8 cellular contexts compared by ENCODE assay signal in the genomic region with DNA sequence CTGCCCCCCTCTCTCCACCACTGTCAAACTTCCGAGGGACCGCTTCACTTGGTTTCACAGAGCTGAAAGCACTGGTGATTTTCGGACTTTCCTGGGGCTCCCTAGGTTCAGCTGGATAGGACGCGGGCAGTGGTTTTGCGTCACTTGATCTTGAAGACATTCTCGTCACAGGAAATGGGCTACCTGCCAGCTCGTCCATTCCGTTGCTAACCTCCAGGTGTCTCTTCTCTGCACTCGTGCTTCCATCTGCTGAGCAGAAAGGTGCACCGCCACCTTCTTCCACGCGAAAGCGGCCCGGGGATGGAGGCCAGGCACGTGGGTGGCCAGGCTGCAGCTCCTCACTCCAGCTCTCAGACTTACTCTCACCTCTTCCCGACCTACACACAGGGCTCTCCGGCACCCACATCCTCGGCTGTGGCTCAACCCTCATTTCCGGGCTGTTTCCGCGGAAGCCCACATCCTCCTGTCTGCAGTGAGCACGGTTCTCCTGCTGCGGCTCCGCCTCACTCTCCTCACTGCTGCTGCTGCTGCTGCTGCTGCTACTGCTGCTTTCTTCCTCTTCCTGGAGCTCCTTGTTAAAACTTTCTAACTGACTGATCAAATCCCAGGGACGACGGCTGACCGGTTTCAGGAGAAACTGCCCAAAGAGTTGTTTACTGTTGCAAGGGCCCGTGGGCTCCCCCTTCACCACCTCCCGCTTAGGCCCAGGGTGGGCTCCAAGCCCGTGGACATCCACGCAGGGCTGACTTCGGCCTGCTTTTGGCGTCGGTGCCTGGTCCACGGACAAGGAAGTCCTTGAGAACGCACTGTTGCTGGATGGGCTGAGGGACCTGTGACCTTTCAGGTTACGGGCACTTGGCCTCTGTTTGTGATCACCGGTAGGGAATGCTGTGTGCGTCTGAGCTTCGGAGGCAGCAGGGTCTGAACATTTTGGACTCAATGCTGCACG. TPM values are rescaled to one million over a fixed set of nuclear protein-coding genes. Genes with fewer than 3 reads are reported as not detected.
DNase-seq lines count a peak whose midpoint lies in the region; ATAC-seq and TF ChIP-seq lines count a peak whose summit lies in the region.

No MANE protein-coding gene starts in this region.

- no peak overlapping the region for H3K4me3 Mint-ChIP-seq in neural crest cell

- 28 to 40% methylated on average over 33 to 42 of the region's 42 CpGs for WGBS in upper lobe of left lung, 2 donors

- DNase-seq in DMS153 treated with DMSO at 0.1 percent for 48 hours (lab: John Stamatoyannopoulos, UW; ENCODE audit: unreplicated experiment), result peak; percentile 16
- peak; percentile 52 for DNase-seq in GM20000 (ENCODE audit: low spot score)
- peak; percentile 95 for DNase-seq in HT-29 (ENCODE audit: low spot score)
- DNase-seq in activated CD4-positive, CD25-positive, alpha-beta regulatory T cell treated with anti-CD3 and anti-CD28 coated beads, Interleukin-2, amount 50 U/mL, for 72 hours, result peak; percentile 75
- peak; percentile 55 for DNase-seq in choroid plexus epithelial cell (ENCODE audit: low read depth)
- no peak for DNase-seq in neural crest cell (ENCODE audit: low read depth, low spot score)
- peak; percentile 65 to 81 for DNase-seq in upper lobe of left lung
- DNase-seq in NCI-H2081 treated with DMSO at 0.1 percent for 48 hours (lab: John Stamatoyannopoulos, UW), result no peak

- H3K27ac Mint-ChIP-seq in neural crest cell (ENCODE audit: unreplicated experiment), result peak overlapping the region; percentile 67

- H3K4me1 Mint-ChIP-seq in neural crest cell, result no peaks in the 10 kb centered on the region

- ATAC-seq in upper lobe of left lung (ENCODE audit: low FRiP score in 2 of 2), result peak; percentile 66 to 83

- peaks cover 0 to 24% (median 0%) of the 10 kb centered on the region in 4 donors for H3K36me3 ChIP-seq in upper lobe of left lung

- no peaks in the 10 kb centered on the region for H3K27me3 ChIP-seq in upper lobe of left lung

- H3K4me3 ChIP-seq in choroid plexus epithelial cell (ENCODE audit: low read depth, low read length) (no peak overlapping the region), upper lobe of left lung (peak overlapping the region in 3 of 4 donors; percentile 14 to 31 (median 20))

- no peaks in the 10 kb centered on the region for H3K36me3 Mint-ChIP-seq in neural crest cell (ENCODE audit: low read depth)

- H3K4me1 ChIP-seq in upper lobe of left lung, result peaks cover 43 to 59% (median 46%) of the 10 kb centered on the region in 4 donors

- H3K9me3 Mint-ChIP-seq in neural crest cell, result no peaks in the 10 kb centered on the region

- H3K27ac ChIP-seq in upper lobe of left lung, result peak overlapping the region; percentile 48 to 86 (median 76)

- no peaks in the 10 kb centered on the region for H3K27me3 Mint-ChIP-seq in neural crest cell (ENCODE audit: low read depth)

- no peaks in the 10 kb centered on the region for H3K9me3 ChIP-seq in upper lobe of left lung

- peak; percentile 20 for TF ChIP-seq CTCF in GM20000 (IDR thresholded peaks at IDR 0.05; ENCODE audit: extremely low read depth, missing control alignments)
- TF ChIP-seq CTCF in choroid plexus epithelial cell (conservative IDR thresholded peaks at IDR 0.05; ENCODE audit: low read depth, low read length), result peak; percentile 30
- no peak for TF ChIP-seq CTCF in neural crest cell (conservative IDR thresholded peaks at IDR 0.05)
- TF ChIP-seq CTCF in upper lobe of left lung (IDR thresholded peaks at IDR 0.05), result peak in 4 of 6 experiments; percentile 32 to 39 (median 36)

- no peak for TF ChIP-seq EP300 in upper lobe of left lung (IDR thresholded peaks at IDR 0.05)

- no peak for TF ChIP-seq POLR2A in upper lobe of left lung (IDR thresholded peaks at IDR 0.05)

RNA-seq across cellular contexts. Expression of gene JCAD, which starts 32.1 kb away (rescaled TPM):
- 3.9 and 5.7 TPM in 2 replicates for total RNA-seq in HT-29 (2014; rRNA removed; shearing (Covaris generic))
- total RNA-seq in neural crest cell (0.61 and 1.2 TPM in 2 replicates), upper lobe of left lung (10 to 100 TPM; 16.8 to 83.7 (median 37.6) TPM)

Comparison
In these comparisons a context has a peak if more than half of its experiments do, and no peak if none do; other contexts are left out.
1. DNase-seq: peak in DMS153 treated with DMSO at 0.1 percent for 48 hours (single experiment), GM20000 (single experiment), HT-29 (single experiment), activated CD4-positive, CD25-positive, alpha-beta regulatory T cell treated with anti-CD3 and anti-CD28 coated beads, Interleukin-2, amount 50 U/mL, for 72 hours (single experiment), choroid plexus epithelial cell (single experiment) and upper lobe of left lung (2 of 2); none in neural crest cell (single experiment) and NCI-H2081 treated with DMSO at 0.1 percent for 48 hours (single experiment).